In the genomic region with DNA sequence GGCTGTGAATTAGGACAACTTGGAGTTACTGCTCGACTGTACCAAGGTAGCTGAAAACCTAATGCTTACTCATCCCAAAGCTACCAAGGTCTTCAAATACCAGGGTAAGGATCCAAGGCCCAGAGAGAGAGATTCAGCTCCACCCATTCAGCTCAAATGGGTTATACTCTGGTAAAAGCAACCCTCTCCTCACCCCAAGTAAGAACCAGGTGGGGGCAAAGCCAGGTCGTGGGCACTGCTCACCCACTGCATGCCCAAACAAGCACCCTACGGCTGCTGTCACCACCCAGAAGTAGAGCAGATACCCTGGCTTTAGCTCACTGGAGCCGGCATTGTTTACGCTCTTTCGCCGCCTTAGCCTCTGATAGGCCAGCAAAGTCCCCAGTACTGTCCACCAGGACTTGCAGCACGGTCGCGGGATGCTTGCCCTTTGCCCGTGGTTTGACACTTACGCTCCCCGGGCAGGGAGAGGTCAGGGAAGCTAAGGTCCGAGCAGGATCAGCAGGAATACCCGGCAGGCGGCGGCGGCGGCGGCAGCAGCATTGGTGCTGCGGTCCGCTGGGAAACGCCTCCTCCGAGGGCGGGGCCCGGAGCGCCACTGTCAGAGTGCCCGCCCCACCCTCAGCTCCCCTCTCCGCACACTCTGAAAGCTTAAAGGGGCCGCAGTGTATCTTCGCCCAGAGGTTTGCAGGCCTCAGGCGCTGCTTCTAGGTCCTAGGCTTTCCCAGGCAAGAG, we compare ENCODE assay signal across 8 cellular contexts. TPM values are rescaled to one million over a fixed set of nuclear protein-coding genes. Genes with fewer than 3 reads are reported as not detected.
DNase-seq lines count a peak whose midpoint lies in the region; ATAC-seq and TF ChIP-seq lines count a peak whose summit lies in the region.

No MANE protein-coding gene starts in this region.

- H3K9me3 ChIP-seq in A673 (ENCODE audit: low read depth, low read length, poor library complexity, severe bottlenecking): no peaks in the 10 kb centered on the region
- H3K9me3 ChIP-seq in Panc1 (ENCODE audit: control insufficient read depth, insufficient read depth, low read depth, low read length): no peaks in the 10 kb centered on the region

- H3K27me3 ChIP-seq in A673 (replicated peaks; ENCODE audit: insufficient read depth, low read depth, low read length, poor library complexity) (no peaks in the 10 kb centered on the region), Panc1 (ENCODE audit: control insufficient read depth, insufficient read depth, low read length) (no peaks in the 10 kb centered on the region)

- TF ChIP-seq CTCF in A673 (conservative IDR thresholded peaks at IDR 0.05; ENCODE audit: low read depth, low read length) (no peak), Panc1 (IDR thresholded peaks at IDR 0.05) (no peak), fibroblast of the aortic adventitia (IDR thresholded peaks at IDR 0.05; ENCODE audit: insufficient read depth, low read length) (peak; percentile 18), natural killer cell (IDR thresholded peaks at IDR 0.05) (no peak)

- peaks cover 23% of the 10 kb centered on the region in 2 donors for H3K4me1 Mint-ChIP-seq in natural killer cell

- no peaks in the 10 kb centered on the region for H3K36me3 Mint-ChIP-seq in natural killer cell

- H3K36me3 ChIP-seq in A673 (ENCODE audit: insufficient read depth, low read length, poor library complexity, severe bottlenecking) (no peaks in the 10 kb centered on the region), Panc1 (ENCODE audit: control insufficient read depth, insufficient read depth, low read length) (no peaks in the 10 kb centered on the region)

- POLR2A ChIA-PET in A673 (lab: Charles Lee; ENCODE audit: low non-redundant PET) (no interaction called here), Panc1 (lab: Charles Lee) (interaction anchor here (0.6 kb wide), 1 partner anchor 361 kb away, joined by 4 read pairs; no protein-coding TSS in a partner anchor)

- in situ Hi-C loops in Panc1 (cut with HindIII; ENCODE audit: low pct_unique_long_range_greater_than_20kb, low sequenced_read_pairs): no loop called here

- peak overlapping the region; percentile 50 to 84 for H3K27ac Mint-ChIP-seq in natural killer cell

- H3K4me1 ChIP-seq in A673 (ENCODE audit: insufficient read depth, low read length, poor library complexity, severe bottlenecking) (peaks cover 41% of the 10 kb centered on the region), Panc1 (ENCODE audit: control insufficient read depth, insufficient read depth, low read length) (peaks cover 37% of the 10 kb centered on the region)

- H3K27me3 Mint-ChIP-seq in natural killer cell (ENCODE audit: low read depth in 2 of 2): no peaks in the 10 kb centered on the region

- H3K27ac ChIP-seq in A673 (ENCODE audit: low read depth, low read length, poor library complexity, severe bottlenecking): peak overlapping the region; percentile 0
- peak overlapping the region; percentile 60 for H3K27ac ChIP-seq in Panc1 (ENCODE audit: low read length)

- DNase-seq in A673 (ENCODE audit: low spot score) (peak; percentile 97), Panc1 (ENCODE audit: low read depth, low spot score) (no peak), fibroblast of the aortic adventitia (ENCODE audit: low read depth) (peak; percentile 72), natural killer cell (peak; percentile 77)
- peak; percentile 59 for DNase-seq in activated effector memory CD4-positive, alpha-beta T cell treated with Interleukin-2 at 50 U/mL for 16 hours
- DNase-seq in stimulated activated naive CD4-positive, alpha-beta T cell (lab: John Stamatoyannopoulos, UW): peak; percentile 36 to 69 (median 60)

- ATAC-seq in GM18870 (IDR thresholded peaks at IDR 0.05; ENCODE audit: unreplicated experiment) (peak; percentile 65), HG03159 (IDR thresholded peaks at IDR 0.05; ENCODE audit: unreplicated experiment) (peak; percentile 97), Panc1 (peak; percentile 99), natural killer cell (peak; percentile 99 to 100 (median 100))

- no peaks in the 10 kb centered on the region for H3K9me3 Mint-ChIP-seq in natural killer cell

- CTCF ChIA-PET in A673 (lab: Charles Lee) (no interaction called here), Panc1 (lab: Charles Lee) (no interaction called here)

- H3K4me3 ChIP-seq in A673 (ENCODE audit: low read depth, low read length, poor library complexity, severe bottlenecking): peak overlapping the region; percentile 39
- H3K4me3 ChIP-seq in Panc1 (ENCODE audit: low read depth in 2 of 2, low read length in 2 of 2): peak overlapping the region; percentile 45 to 54
- peak overlapping the region; percentile 83 for H3K4me3 ChIP-seq in fibroblast of the aortic adventitia (ENCODE audit: low read depth, low read length)

- BruUV-seq in A673 (replicated peaks; lab: Mats Ljungman, UMichigan) (no TSS peak), Panc1 (replicated peaks; lab: Mats Ljungman, UMichigan) (no TSS peak)

- H3K4me3 Mint-ChIP-seq in natural killer cell: peak overlapping the region; percentile 87

- intact Hi-C loops in A673 (cut with micrococcal nuclease; ENCODE audit: unreplicated experiment) (no loop called here), Panc1 (cut with micrococcal nuclease; ENCODE audit: unreplicated experiment) (no loop called here), natural killer cell (cut with micrococcal nuclease) (loop anchor here (1.0 kb wide), 1 partner anchor 20 kb away; the partner anchor contains the start of gene CKAP5)

RNA-seq across cellular contexts. Expression of gene CKAP5, which starts 19.6 kb away (rescaled TPM):
- total RNA-seq in A673 (2021): 572 and 581 TPM in 2 replicates
- total RNA-seq in Panc1 (2021; ENCODE audit: unreplicated experiment): 191 TPM
- polyA plus RNA-seq in Panc1 (2012; ENCODE audit: insufficient read length): 81.8 TPM
- total RNA-seq in fibroblast of the aortic adventitia (ENCODE audit: low replicate concordance): 79.5 and 83.3 TPM in 2 replicates
- total RNA-seq in natural killer cell: 10 to 100 TPM; 39.1 to 63.7 (median 46.3) TPM
